In genomic region chr6:43647613-43648012, GRCh38 we compare ENCODE assay signal across 23 cellular contexts. TPM values are rescaled to one million over a fixed set of nuclear protein-coding genes. Genes with fewer than 3 reads are reported as not detected.
DNase-seq lines count a peak whose midpoint lies in the region; ATAC-seq, FAIRE-seq and TF ChIP-seq lines count a peak whose summit lies in the region.
"Had no signal": no experiment of that assay in that cellular context is flagged by ENCODE, and none has a peak within 500 bp of the region (broad histone marks: within the 10 kb centered on the region; RNA-seq: fewer than 3 reads in every experiment).

No MANE protein-coding gene starts in this region.

- FAIRE-seq in HepG2 (lab: Jason Lieb, UNC): no peak
- peak; percentile 26 for FAIRE-seq in endothelial cell of umbilical vein (lab: Jason Lieb, UNC)
- FAIRE-seq: A549, D721Med, G401.6, GM12891, GM19239 had no signal

- H3K4me1 ChIP-seq in HepG2 (ENCODE audit: insufficient read depth, low read length) (no peaks in the 10 kb centered on the region), right lobe of liver (no peaks in the 10 kb centered on the region), endothelial cell of umbilical vein (ENCODE audit: control insufficient read depth, extremely low read depth, insufficient read depth, low read length) (peaks cover 4% of the 10 kb centered on the region)
- H3K4me1 ChIP-seq: A549, Caco-2 had no signal

- no peaks in the 10 kb centered on the region for H3K79me2 ChIP-seq in HepG2 (ENCODE audit: insufficient read depth, low read length)
- H3K79me2 ChIP-seq in endothelial cell of umbilical vein (ENCODE audit: control insufficient read depth, insufficient read depth, low read length): no peaks in the 10 kb centered on the region

- H3K4me3 ChIP-seq in HepG2 (replicated peaks in 1 of 3; ENCODE audit: insufficient read depth in 1 of 3, low read depth in 2 of 3, low read length in 3 of 3) (no peak overlapping the region), right lobe of liver (no peak overlapping the region), endothelial cell of umbilical vein (replicated peaks in 1 of 3; ENCODE audit: insufficient read depth in 1 of 3, low read depth in 1 of 3, low read length in 3 of 3) (no peak overlapping the region)
- H3K4me3 ChIP-seq: A549; BLaER1 treated with 17β-estradiol and CSF1 and Interleukin-3, amounts not matched to agents 10 nM and 100 nM had no signal

- intact Hi-C loops in HepG2 (cut with micrococcal nuclease; ENCODE audit: unreplicated experiment): no loop called here
- intact Hi-C loops in right lobe of liver (cut with DNase I): no loop called here
- intact Hi-C loops in endothelial cell of umbilical vein (cut with micrococcal nuclease): no loop called here

- no peak for TF ChIP-seq CTCF in HepG2 (CRISPR knock-in tag; IDR thresholded peaks at IDR 0.05)
- no peak for TF ChIP-seq CTCF in right lobe of liver (IDR thresholded peaks at IDR 0.05)
- no peak for TF ChIP-seq CTCF in endothelial cell of umbilical vein (IDR thresholded peaks at IDR 0.05; ENCODE audit: extremely low read depth in 1 of 2, insufficient read depth in 1 of 2, low read depth in 1 of 2, low read length in 2 of 2)

- no peak for TF ChIP-seq RAD21 in HepG2 (CRISPR knock-in tag; IDR thresholded peaks at IDR 0.05)

- H3K4me1 Mint-ChIP-seq in T-helper 17 cell: peaks cover 19% of the 10 kb centered on the region

- ATAC-seq in HepG2 (no peak), right lobe of liver (no peak), T-helper 17 cell (no peak), HG03457 (IDR thresholded peaks at IDR 0.05; ENCODE audit: unreplicated experiment) (no peak)
- ATAC-seq: A549; CD8-positive, alpha-beta T cell had no signal

- H4K20me1 ChIP-seq in HepG2 (ENCODE audit: insufficient read depth, low read length) (no peaks in the 10 kb centered on the region), endothelial cell of umbilical vein (replicated peaks; ENCODE audit: control insufficient read depth, extremely low read depth, insufficient read depth, low read length) (no peaks in the 10 kb centered on the region)

- dilution Hi-C loops in endothelial cell of umbilical vein (cut with MboI; ENCODE audit: extremely low pct_ligation_motif_present, low sequenced_read_pairs): no loop called here

- no peak overlapping the region for H3K4me3 Mint-ChIP-seq in T-helper 17 cell
- H3K4me3 Mint-ChIP-seq: CD4-positive, alpha-beta T cell; CD8-positive, alpha-beta T cell had no signal

- BruUV-seq in HepG2 (replicated peaks; lab: Mats Ljungman, UMichigan): no TSS peak
- no TSS peak for BruUV-seq in endothelial cell of umbilical vein (replicated peaks; lab: Mats Ljungman, UMichigan)

- H3K27ac ChIP-seq in HepG2 (ENCODE audit: extremely low read length, insufficient read depth, low read length) (no peak overlapping the region), right lobe of liver (no peak overlapping the region), endothelial cell of umbilical vein (ENCODE audit: insufficient read depth, low read depth, low read length) (no peak overlapping the region)
- H3K27ac ChIP-seq: 22Rv1; A549; BLaER1 treated with 17β-estradiol and CSF1 and Interleukin-3, amounts not matched to agents 10 nM and 100 nM; C4-2B had no signal

- H3K36me3 Mint-ChIP-seq in T-helper 17 cell (ENCODE audit: low read depth): peaks cover 3% of the 10 kb centered on the region

- H3K9me3 ChIP-seq in HepG2 (ENCODE audit: low read length) (no peaks in the 10 kb centered on the region), right lobe of liver (no peaks in the 10 kb centered on the region), T-helper 17 cell (ENCODE audit: control insufficient read depth, low read length, poor library complexity, severe bottlenecking) (no peaks in the 10 kb centered on the region), endothelial cell of umbilical vein (replicated peaks; ENCODE audit: control insufficient read depth, insufficient read depth, low read length) (no peaks in the 10 kb centered on the region)
- H3K9me3 ChIP-seq: A549; BLaER1 treated with 17β-estradiol and CSF1 and Interleukin-3, amounts not matched to agents 10 nM and 100 nM; Caco-2 had no signal

- POLR2A ChIA-PET in HepG2 (lab: Yijun Ruan, JAX) (interaction anchor here (1.0 to 5.9 kb wide), 2 partner anchors 12 to 18 kb away, joined by 3 to 22 read pairs; partner anchors contain the start of gene MAD2L1BP), endothelial cell of umbilical vein (lab: Charles Lee) (no interaction called here)

- H3K36me3 ChIP-seq in HepG2 (replicated peaks in 1 of 2; ENCODE audit: control insufficient read depth in 1 of 2, insufficient read depth in 2 of 2, low read length in 2 of 2): 0 out of 5 replicates have a peak, but pooled peaks cover 0 to 1% of the 10 kb centered on the region in 2 experiments
- H3K36me3 ChIP-seq in right lobe of liver: no peaks in the 10 kb centered on the region
- H3K36me3 ChIP-seq in endothelial cell of umbilical vein (ENCODE audit: control insufficient read depth in 2 of 2, extremely low read depth in 1 of 2, insufficient read depth in 2 of 2, low read length in 2 of 2): no peaks in the 10 kb centered on the region

- H3K9ac ChIP-seq in HepG2 (ENCODE audit: insufficient read depth, low read depth, low read length) (no peak overlapping the region), endothelial cell of umbilical vein (replicated peaks; ENCODE audit: extremely low read depth, insufficient read depth, low read length) (no peak overlapping the region)
- H3K9ac ChIP-seq: BLaER1 treated with 17β-estradiol and CSF1 and Interleukin-3, amounts not matched to agents 10 nM and 100 nM had no signal

- CTCF ChIA-PET in HepG2 (lab: Yijun Ruan, JAX; ENCODE audit: low intra/inter-chr PET ratio, low total read pairs): no interaction called here
- CTCF ChIA-PET in endothelial cell of umbilical vein (lab: Charles Lee): interaction anchor here (0.6 to 1.4 kb wide), 3 partner anchors 12 to 62 kb away, joined by 4 read pairs; partner anchors contain the start of gene MAD2L1BP

- no peaks in the 10 kb centered on the region for H3K9me1 ChIP-seq in endothelial cell of umbilical vein (replicated peaks; ENCODE audit: control insufficient read depth, extremely low read depth, insufficient read depth, low read length)

- DNase-seq in HepG2 (ENCODE audit: low spot score) (no peak), right lobe of liver (no peak), T-helper 17 cell (no peak), endothelial cell of umbilical vein (ENCODE audit: low read depth, low spot score) (no peak)
- DNase-seq in activated CD4-positive, alpha-beta T cell treated with anti-CD3 and anti-CD28 coated beads for 1 hour: no peak
- DNase-seq: AML-193; Caco-2; Calu3; CD4-positive, alpha-beta T cell; CD8-positive, alpha-beta T cell; DMS79 treated with DMSO at 0.1 percent for 48 hours; GF-D8 had no signal

- in situ Hi-C loops in HepG2 (cut with HindIII; ENCODE audit: extremely low pct_ligation_motif_present, low pct_unique_long_range_greater_than_20kb): no loop called here

- WGBS in HepG2 (ENCODE audit: low lambda C conversion rate): 79% methylated on average over 3 of the region's 3 CpGs
- 100% methylated on average over 3 of the region's 3 CpGs for WGBS in right lobe of liver (ENCODE audit: insufficient coverage, low coverage, low lambda C conversion rate, missing lambda C conversion rate)

- H3K4me2 ChIP-seq in HepG2 (ENCODE audit: low read depth, low read length) (no peak overlapping the region), endothelial cell of umbilical vein (ENCODE audit: insufficient read depth, low read length) (no peak overlapping the region)
- H3K4me2 ChIP-seq: A549; BLaER1 treated with 17β-estradiol and CSF1 and Interleukin-3, amounts not matched to agents 10 nM and 100 nM had no signal

- TF ChIP-seq EP300 in HepG2 (IDR thresholded peaks at IDR 0.05; ENCODE audit: low read depth in 2 of 2, low read length in 2 of 2): no peak
- no peak for TF ChIP-seq EP300 in HepG2 (CRISPR knock-in tag; IDR thresholded peaks at IDR 0.05; ENCODE audit: borderline replicate concordance)

- H3K27me3 ChIP-seq in HepG2 (ENCODE audit: control insufficient read depth in 1 of 2, insufficient read depth in 2 of 2, low read length in 2 of 2): peaks cover 1 to 7% of the 10 kb centered on the region in 2 experiments; a peak in 2 of 5 replicates
- H3K27me3 ChIP-seq in right lobe of liver: no peaks in the 10 kb centered on the region
- no peaks in the 10 kb centered on the region for H3K27me3 ChIP-seq in endothelial cell of umbilical vein (ENCODE audit: control insufficient read depth in 2 of 2, insufficient read depth in 2 of 2, low read length in 2 of 2)
- H3K27me3 ChIP-seq: BLaER1 treated with 17β-estradiol and CSF1 and Interleukin-3, amounts not matched to agents 10 nM and 100 nM had no signal

- peak overlapping the region; percentile 66 for H3K27ac Mint-ChIP-seq in T-helper 17 cell
- H3K27ac Mint-ChIP-seq: B cell; CD4-positive, alpha-beta T cell; CD8-positive, alpha-beta T cell had no signal

- no peaks in the 10 kb centered on the region for H3K27me3 Mint-ChIP-seq in T-helper 17 cell
- H3K27me3 Mint-ChIP-seq: B cell; CD4-positive, alpha-beta T cell had no signal

- H2AFZ ChIP-seq in HepG2 (ENCODE audit: low read length) (no peak overlapping the region), endothelial cell of umbilical vein (ENCODE audit: low read depth, low read length) (no peak overlapping the region)

- TF ChIP-seq POLR2A in HepG2 (IDR thresholded peaks at IDR 0.05; ENCODE audit: insufficient read depth in 1 of 2, low read depth in 2 of 2, low read length in 2 of 2): no peak
- no peak for TF ChIP-seq POLR2A in right lobe of liver (IDR thresholded peaks at IDR 0.05)
- no peak for TF ChIP-seq POLR2A in endothelial cell of umbilical vein (IDR thresholded peaks at IDR 0.05; ENCODE audit: low read depth, low read length)

RNA-seq across cellular contexts. Expression of gene RSPH9, which starts 2.8 kb away (rescaled TPM):
- total RNA-seq in HepG2 (2016; rRNA removed; fragmentation: Illumina TruSeq; extraction: Trizol): 0.04 TPM in 1 of 2 replicates, not detected in the other
- total RNA-seq in HepG2 (2016; cell fraction: cytosol; rRNA removed; fragmentation: Illumina TruSeq; extraction: Trizol; ENCODE audit: low read depth): not detected in 2 replicates
- total RNA-seq in HepG2 (2016; cell fraction: insoluble cytoplasmic fraction; rRNA removed; fragmentation: Illumina TruSeq; extraction: Trizol): not detected in 2 replicates
- total RNA-seq in HepG2 (2016; cell fraction: membrane; rRNA removed; fragmentation: Illumina TruSeq; extraction: Trizol): not detected in 2 replicates
- not detected in 2 replicates for total RNA-seq in HepG2 (2016; cell fraction: nucleus; rRNA removed; fragmentation: Illumina TruSeq; extraction: Trizol)
- polyA plus RNA-seq in HepG2 (2011; rRNA removed): not detected in 2 replicates
- polyA plus RNA-seq in HepG2 (2011; cell fraction: cytosol; rRNA removed): not detected in 2 replicates
- 0.10 TPM in 1 of 2 replicates, not detected in the other for polyA plus RNA-seq in HepG2 (2011; cell fraction: nucleus; rRNA removed)
- 0.15 and 0.40 TPM in 2 replicates for polyA plus RNA-seq in HepG2 (2012)
- not detected in 2 replicates for polyA plus RNA-seq in HepG2 (2016; cell fraction: cytosol; fragmentation: Illumina TruSeq; extraction: Trizol; ENCODE audit: low read depth)
- not detected in 2 replicates for polyA plus RNA-seq in HepG2 (2016; cell fraction: insoluble cytoplasmic fraction; fragmentation: Illumina TruSeq; extraction: Trizol; ENCODE audit: low read depth)
- not detected in 2 replicates for polyA plus RNA-seq in HepG2 (2016; cell fraction: membrane; fragmentation: Illumina TruSeq; extraction: Trizol; ENCODE audit: low read depth)
- not detected in 2 replicates for polyA plus RNA-seq in HepG2 (2016; cell fraction: nucleus; fragmentation: Illumina TruSeq; extraction: Trizol; ENCODE audit: insufficient read depth, low read depth)
- polyA minus RNA-seq in HepG2 (2011; rRNA and poly(A)+ RNA removed; ENCODE audit: low replicate concordance): not detected in 2 replicates
- polyA minus RNA-seq in HepG2 (2011; cell fraction: cytosol; rRNA and poly(A)+ RNA removed): not detected in 2 replicates
- polyA minus RNA-seq in HepG2 (2011; cell fraction: nucleus; rRNA and poly(A)+ RNA removed): not detected in 2 replicates
- total RNA-seq in right lobe of liver: not detected
- total RNA-seq in T-helper 17 cell: under 1 TPM in 1 of 2 donors, not detected in 1; 0.29 TPM
- 0.12 and 0.27 TPM in 2 replicates for total RNA-seq in endothelial cell of umbilical vein
- 0.18 and 0.21 TPM in 2 replicates for polyA plus RNA-seq in endothelial cell of umbilical vein
- 0.14 and 0.23 TPM in 2 replicates for polyA plus RNA-seq in endothelial cell of umbilical vein (2011; cell fraction: cytosol; rRNA removed)
- polyA plus RNA-seq in endothelial cell of umbilical vein (2011; cell fraction: nucleus; rRNA removed): 0.11 and 0.12 TPM in 2 replicates
- 0.29 and 0.50 TPM in 2 replicates for polyA plus RNA-seq in endothelial cell of umbilical vein (2012)
- 0.12 TPM in 1 of 2 replicates, not detected in the other for polyA minus RNA-seq in endothelial cell of umbilical vein
- polyA minus RNA-seq in endothelial cell of umbilical vein (2011; cell fraction: cytosol; rRNA and poly(A)+ RNA removed): not detected
- 0.29 TPM in 1 of 2 replicates, not detected in the other for polyA minus RNA-seq in endothelial cell of umbilical vein (2011; cell fraction: nucleus; rRNA and poly(A)+ RNA removed)
- total RNA-seq: A172; B cell; Caco-2; CD4-positive, alpha-beta T cell; CD8-positive, alpha-beta T cell had no signal

RNA-seq across cellular contexts. Expression of gene MAD2L1BP, which starts 12.0 kb away (rescaled TPM):
- total RNA-seq in HepG2 (2016; rRNA removed; fragmentation: Illumina TruSeq; extraction: Trizol): 54.2 and 69.8 TPM in 2 replicates
- total RNA-seq in HepG2 (2016; cell fraction: cytosol; rRNA removed; fragmentation: Illumina TruSeq; extraction: Trizol; ENCODE audit: low read depth): 19.9 and 20.6 TPM in 2 replicates
- total RNA-seq in HepG2 (2016; cell fraction: insoluble cytoplasmic fraction; rRNA removed; fragmentation: Illumina TruSeq; extraction: Trizol): 51.2 and 74.6 TPM in 2 replicates
- total RNA-seq in HepG2 (2016; cell fraction: membrane; rRNA removed; fragmentation: Illumina TruSeq; extraction: Trizol): 31.1 and 31.4 TPM in 2 replicates
- total RNA-seq in HepG2 (2016; cell fraction: nucleus; rRNA removed; fragmentation: Illumina TruSeq; extraction: Trizol): 23.1 and 28.7 TPM in 2 replicates
- 55.5 and 57.8 TPM in 2 replicates for polyA plus RNA-seq in HepG2 (2011; rRNA removed)
- 66.7 and 73.3 TPM in 2 replicates for polyA plus RNA-seq in HepG2 (2011; cell fraction: cytosol; rRNA removed)
- polyA plus RNA-seq in HepG2 (2011; cell fraction: nucleus; rRNA removed): 28.1 and 41.3 TPM in 2 replicates
- polyA plus RNA-seq in HepG2 (2012): 25.3 and 25.7 TPM in 2 replicates
- 6.9 and 7.7 TPM in 2 replicates for polyA plus RNA-seq in HepG2 (2016; cell fraction: cytosol; fragmentation: Illumina TruSeq; extraction: Trizol; ENCODE audit: low read depth)
- 65.0 and 72.9 TPM in 2 replicates for polyA plus RNA-seq in HepG2 (2016; cell fraction: insoluble cytoplasmic fraction; fragmentation: Illumina TruSeq; extraction: Trizol; ENCODE audit: low read depth)
- polyA plus RNA-seq in HepG2 (2016; cell fraction: membrane; fragmentation: Illumina TruSeq; extraction: Trizol; ENCODE audit: low read depth): 10.2 and 12.3 TPM in 2 replicates
- 46.3 and 54.1 TPM in 2 replicates for polyA plus RNA-seq in HepG2 (2016; cell fraction: nucleus; fragmentation: Illumina TruSeq; extraction: Trizol; ENCODE audit: insufficient read depth, low read depth)
- 61.4 and 71.9 TPM in 2 replicates for polyA minus RNA-seq in HepG2 (2011; rRNA and poly(A)+ RNA removed; ENCODE audit: low replicate concordance)
- polyA minus RNA-seq in HepG2 (2011; cell fraction: cytosol; rRNA and poly(A)+ RNA removed): 21.1 and 25.8 TPM in 2 replicates
- 13.6 and 19.1 TPM in 2 replicates for polyA minus RNA-seq in HepG2 (2011; cell fraction: nucleus; rRNA and poly(A)+ RNA removed)
- total RNA-seq in right lobe of liver: 10 to 100 TPM; 11.7 to 31.7 (median 14.6) TPM
- total RNA-seq in T-helper 17 cell: 10 to 100 TPM; 17.1 to 30.5 TPM
- 32.3 and 34.9 TPM in 2 replicates for total RNA-seq in endothelial cell of umbilical vein
- 62.0 and 63.5 TPM in 2 replicates for polyA plus RNA-seq in endothelial cell of umbilical vein
- polyA plus RNA-seq in endothelial cell of umbilical vein (2011; cell fraction: cytosol; rRNA removed): 49.8 and 50.7 TPM in 2 replicates
- polyA plus RNA-seq in endothelial cell of umbilical vein (2011; cell fraction: nucleus; rRNA removed): 26.7 and 29.3 TPM in 2 replicates
- polyA plus RNA-seq in endothelial cell of umbilical vein (2012): 20.8 and 29.5 TPM in 2 replicates
- polyA minus RNA-seq in endothelial cell of umbilical vein: 45.6 and 45.8 TPM in 2 replicates
- 17.9 TPM for polyA minus RNA-seq in endothelial cell of umbilical vein (2011; cell fraction: cytosol; rRNA and poly(A)+ RNA removed)
- 8.0 and 13.0 TPM in 2 replicates for polyA minus RNA-seq in endothelial cell of umbilical vein (2011; cell fraction: nucleus; rRNA and poly(A)+ RNA removed)

RNA-seq across cellular contexts. Expression of gene GTPBP2, which starts 18.5 kb away (rescaled TPM):
- total RNA-seq in HepG2 (2016; rRNA removed; fragmentation: Illumina TruSeq; extraction: Trizol): 12.6 and 26.9 TPM in 2 replicates
- total RNA-seq in HepG2 (2016; cell fraction: cytosol; rRNA removed; fragmentation: Illumina TruSeq; extraction: Trizol; ENCODE audit: low read depth): 7.3 and 7.5 TPM in 2 replicates
- 12.6 and 27.4 TPM in 2 replicates for total RNA-seq in HepG2 (2016; cell fraction: insoluble cytoplasmic fraction; rRNA removed; fragmentation: Illumina TruSeq; extraction: Trizol)
- total RNA-seq in HepG2 (2016; cell fraction: membrane; rRNA removed; fragmentation: Illumina TruSeq; extraction: Trizol): 12.6 and 13.7 TPM in 2 replicates
- 33.1 and 38.3 TPM in 2 replicates for total RNA-seq in HepG2 (2016; cell fraction: nucleus; rRNA removed; fragmentation: Illumina TruSeq; extraction: Trizol)
- 88.2 and 125 TPM in 2 replicates for polyA plus RNA-seq in HepG2 (2011; rRNA removed)
- 63.6 and 70.6 TPM in 2 replicates for polyA plus RNA-seq in HepG2 (2011; cell fraction: cytosol; rRNA removed)
- polyA plus RNA-seq in HepG2 (2011; cell fraction: nucleus; rRNA removed): 320 and 379 TPM in 2 replicates
- polyA plus RNA-seq in HepG2 (2012): 47.9 and 57.6 TPM in 2 replicates
- 3.6 and 4.1 TPM in 2 replicates for polyA plus RNA-seq in HepG2 (2016; cell fraction: cytosol; fragmentation: Illumina TruSeq; extraction: Trizol; ENCODE audit: low read depth)
- polyA plus RNA-seq in HepG2 (2016; cell fraction: insoluble cytoplasmic fraction; fragmentation: Illumina TruSeq; extraction: Trizol; ENCODE audit: low read depth): 14.0 and 17.9 TPM in 2 replicates
- polyA plus RNA-seq in HepG2 (2016; cell fraction: membrane; fragmentation: Illumina TruSeq; extraction: Trizol; ENCODE audit: low read depth): 9.7 and 10.2 TPM in 2 replicates
- polyA plus RNA-seq in HepG2 (2016; cell fraction: nucleus; fragmentation: Illumina TruSeq; extraction: Trizol; ENCODE audit: insufficient read depth, low read depth): 87.7 and 90.6 TPM in 2 replicates
- polyA minus RNA-seq in HepG2 (2011; rRNA and poly(A)+ RNA removed; ENCODE audit: low replicate concordance): 115 and 123 TPM in 2 replicates
- polyA minus RNA-seq in HepG2 (2011; cell fraction: cytosol; rRNA and poly(A)+ RNA removed): 22.8 and 31.0 TPM in 2 replicates
- polyA minus RNA-seq in HepG2 (2011; cell fraction: nucleus; rRNA and poly(A)+ RNA removed): 91.9 and 126 TPM in 2 replicates
- 10 to 100 TPM; 12.5 to 39.9 (median 19.2) TPM for total RNA-seq in right lobe of liver
- total RNA-seq in T-helper 17 cell: 10 to 100 TPM; 49.3 to 65.3 TPM
- total RNA-seq in endothelial cell of umbilical vein: 77.6 and 87.1 TPM in 2 replicates
- polyA plus RNA-seq in endothelial cell of umbilical vein: 112 and 118 TPM in 2 replicates
- 57.8 and 62.8 TPM in 2 replicates for polyA plus RNA-seq in endothelial cell of umbilical vein (2011; cell fraction: cytosol; rRNA removed)
- polyA plus RNA-seq in endothelial cell of umbilical vein (2011; cell fraction: nucleus; rRNA removed): 395 and 433 TPM in 2 replicates
- 59.1 and 59.4 TPM in 2 replicates for polyA plus RNA-seq in endothelial cell of umbilical vein (2012)
- polyA minus RNA-seq in endothelial cell of umbilical vein: 93.0 and 97.6 TPM in 2 replicates
- 45.7 TPM for polyA minus RNA-seq in endothelial cell of umbilical vein (2011; cell fraction: cytosol; rRNA and poly(A)+ RNA removed)
- 69.6 and 79.8 TPM in 2 replicates for polyA minus RNA-seq in endothelial cell of umbilical vein (2011; cell fraction: nucleus; rRNA and poly(A)+ RNA removed)

RNA-seq across cellular contexts. Expression of gene MRPS18A, which starts 40.0 kb away (rescaled TPM):
- 89.1 and 100 TPM in 2 replicates for total RNA-seq in HepG2 (2016; rRNA removed; fragmentation: Illumina TruSeq; extraction: Trizol)
- 51.0 and 53.1 TPM in 2 replicates for total RNA-seq in HepG2 (2016; cell fraction: cytosol; rRNA removed; fragmentation: Illumina TruSeq; extraction: Trizol; ENCODE audit: low read depth)
- total RNA-seq in HepG2 (2016; cell fraction: insoluble cytoplasmic fraction; rRNA removed; fragmentation: Illumina TruSeq; extraction: Trizol): 92.0 and 115 TPM in 2 replicates
- total RNA-seq in HepG2 (2016; cell fraction: membrane; rRNA removed; fragmentation: Illumina TruSeq; extraction: Trizol): 52.2 and 52.5 TPM in 2 replicates
- total RNA-seq in HepG2 (2016; cell fraction: nucleus; rRNA removed; fragmentation: Illumina TruSeq; extraction: Trizol): 44.5 and 50.5 TPM in 2 replicates
- polyA plus RNA-seq in HepG2 (2011; rRNA removed): 87.8 and 102 TPM in 2 replicates
- polyA plus RNA-seq in HepG2 (2011; cell fraction: cytosol; rRNA removed): 108 and 150 TPM in 2 replicates
- 43.7 and 43.9 TPM in 2 replicates for polyA plus RNA-seq in HepG2 (2011; cell fraction: nucleus; rRNA removed)
- polyA plus RNA-seq in HepG2 (2012): 56.6 and 66.1 TPM in 2 replicates
- 59.0 and 63.6 TPM in 2 replicates for polyA plus RNA-seq in HepG2 (2016; cell fraction: cytosol; fragmentation: Illumina TruSeq; extraction: Trizol; ENCODE audit: low read depth)
- polyA plus RNA-seq in HepG2 (2016; cell fraction: insoluble cytoplasmic fraction; fragmentation: Illumina TruSeq; extraction: Trizol; ENCODE audit: low read depth): 121 and 138 TPM in 2 replicates
- 49.5 and 50.7 TPM in 2 replicates for polyA plus RNA-seq in HepG2 (2016; cell fraction: membrane; fragmentation: Illumina TruSeq; extraction: Trizol; ENCODE audit: low read depth)
- 49.3 and 56.1 TPM in 2 replicates for polyA plus RNA-seq in HepG2 (2016; cell fraction: nucleus; fragmentation: Illumina TruSeq; extraction: Trizol; ENCODE audit: insufficient read depth, low read depth)
- 146 and 147 TPM in 2 replicates for polyA minus RNA-seq in HepG2 (2011; rRNA and poly(A)+ RNA removed; ENCODE audit: low replicate concordance)
- 32.4 and 35.6 TPM in 2 replicates for polyA minus RNA-seq in HepG2 (2011; cell fraction: cytosol; rRNA and poly(A)+ RNA removed)
- polyA minus RNA-seq in HepG2 (2011; cell fraction: nucleus; rRNA and poly(A)+ RNA removed): 65.1 and 66.4 TPM in 2 replicates
- 10 to 100 TPM; 23.5 to 45.4 (median 25.6) TPM for total RNA-seq in right lobe of liver
- 10 to 100 TPM; 24.2 to 29.8 TPM for total RNA-seq in T-helper 17 cell
- 39.1 and 39.8 TPM in 2 replicates for total RNA-seq in endothelial cell of umbilical vein
- polyA plus RNA-seq in endothelial cell of umbilical vein: 83.8 and 92.3 TPM in 2 replicates
- 76.7 and 77.1 TPM in 2 replicates for polyA plus RNA-seq in endothelial cell of umbilical vein (2011; cell fraction: cytosol; rRNA removed)
- 28.4 and 35.0 TPM in 2 replicates for polyA plus RNA-seq in endothelial cell of umbilical vein (2011; cell fraction: nucleus; rRNA removed)
- polyA plus RNA-seq in endothelial cell of umbilical vein (2012): 46.2 and 47.7 TPM in 2 replicates
- polyA minus RNA-seq in endothelial cell of umbilical vein: 50.6 and 54.2 TPM in 2 replicates
- 40.1 TPM for polyA minus RNA-seq in endothelial cell of umbilical vein (2011; cell fraction: cytosol; rRNA and poly(A)+ RNA removed)
- 28.4 and 36.4 TPM in 2 replicates for polyA minus RNA-seq in endothelial cell of umbilical vein (2011; cell fraction: nucleus; rRNA and poly(A)+ RNA removed)
